23 cellular contexts compared by ENCODE assay signal in genomic region chr1:56655991-56656613, GRCh38. TPM values are rescaled to one million over a fixed set of nuclear protein-coding genes. Genes with fewer than 3 reads are reported as not detected.
DNase-seq lines count a peak whose midpoint lies in the region; ATAC-seq and TF ChIP-seq lines count a peak whose summit lies in the region.
"Had no signal": no experiment of that assay in that cellular context is flagged by ENCODE, and none has a peak within 500 bp of the region (broad histone marks: within the 10 kb centered on the region; RNA-seq: fewer than 3 reads in every experiment).

No MANE protein-coding gene starts in this region.

- WGBS in SK-N-SH (ENCODE audit: low lambda C conversion rate): 90% methylated on average over 1 of the region's 1 CpG
- 88 to 91% (median 90%) methylated on average over 1 of the region's 1 CpG for WGBS in psoas muscle, 3 donors

- H3K9me2 ChIP-seq in SK-N-SH: no peaks in the 10 kb centered on the region

- POLR2A ChIA-PET in SK-N-SH (lab: Yijun Ruan, JAX) (no interaction called here), HEK293 (lab: Yijun Ruan, JAX) (no interaction called here)

- H4K20me1 ChIP-seq in SK-N-SH (ENCODE audit: insufficient read depth): no peaks in the 10 kb centered on the region
- H4K20me1 ChIP-seq: BLaER1 treated with 17β-estradiol and CSF1 and Interleukin-3, amounts not matched to agents 10 nM and 100 nM had no signal

- H3K4me1 ChIP-seq in SK-N-SH (ENCODE audit: control insufficient read depth in 1 of 2, insufficient read depth in 2 of 2, low read depth in 1 of 2, low read length in 1 of 2) (no peaks in the 10 kb centered on the region; a peak in 1 of 4 replicates), left ventricle myocardium inferior (peaks cover 13% of the 10 kb centered on the region), HEK293 (ENCODE audit: control insufficient read depth, insufficient read depth, low read length) (no peaks in the 10 kb centered on the region), psoas muscle (peaks cover 5% of the 10 kb centered on the region)
- H3K4me1 ChIP-seq: A549; BE2C; BLaER1 treated with 17β-estradiol and CSF1 and Interleukin-3, amounts not matched to agents 10 nM and 100 nM; HAP-1 had no signal

- H3K27ac ChIP-seq in SK-N-SH (ENCODE audit: low read depth in 2 of 2, low read length in 1 of 2): no peak overlapping the region
- peak overlapping the region; percentile 77 for H3K27ac ChIP-seq in left ventricle myocardium inferior (replicated peaks)
- H3K27ac ChIP-seq in HEK293 (ENCODE audit: extremely low read depth, low read depth, low read length): no peak overlapping the region
- H3K27ac ChIP-seq in psoas muscle: peak overlapping the region; percentile 94
- H3K27ac ChIP-seq: A549; BLaER1 treated with 17β-estradiol and CSF1 and Interleukin-3, amounts not matched to agents 10 nM and 100 nM had no signal

- CTCF ChIA-PET in SK-N-SH (lab: Yijun Ruan, JAX): no interaction called here
- CTCF ChIA-PET in HEK293 (lab: Yijun Ruan, JAX): no interaction called here

- H2AFZ ChIP-seq in SK-N-SH (ENCODE audit: low read depth): no peak overlapping the region

- no peak overlapping the region for H3K4me2 ChIP-seq in SK-N-SH
- H3K4me2 ChIP-seq: A549; BLaER1 treated with 17β-estradiol and CSF1 and Interleukin-3, amounts not matched to agents 10 nM and 100 nM had no signal

- DNase-seq in SK-N-SH (no peak), left ventricle myocardium inferior (no peak), Right ventricle myocardium inferior (ENCODE audit: missing footprints) (no peak), psoas muscle (no peak), GM19238 (ENCODE audit: insufficient read length, low spot score) (no peak), DMS53 treated with DMSO at 0.1 percent for 48 hours (lab: John Stamatoyannopoulos, UW; ENCODE audit: unreplicated experiment) (no peak)
- DNase-seq: 8988T; ACHN; AML-193; BE2C; CD4-positive, alpha-beta T cell; CD8-positive, alpha-beta memory T cell; DMS 273 treated with DMSO at 0.1 percent for 48 hours; DMS79 treated with DMSO at 0.1 percent for 48 hours; GF-D8; GOT3 had no signal

- no peak for TF ChIP-seq RAD21 in SK-N-SH (IDR thresholded peaks at IDR 0.05; ENCODE audit: low read length)

- H3F3A ChIP-seq in SK-N-SH (replicated peaks; ENCODE audit: insufficient read depth): peaks cover 20% of the 10 kb centered on the region

- ATAC-seq in SK-N-SH treated with all-trans-retinoic acid at 6 μM for 48 hours (no peak), Right ventricle myocardium inferior (no peak), psoas muscle (no peak)
- ATAC-seq: A549 had no signal

- H3K27me3 ChIP-seq in SK-N-SH (ENCODE audit: insufficient read depth): no peaks in the 10 kb centered on the region
- no peaks in the 10 kb centered on the region for H3K27me3 ChIP-seq in left ventricle myocardium inferior (ENCODE audit: low read depth)
- no peaks in the 10 kb centered on the region for H3K27me3 ChIP-seq in psoas muscle (ENCODE audit: insufficient read depth in 3 of 3, low read length in 2 of 3)
- H3K27me3 ChIP-seq: BE2C; BLaER1 treated with 17β-estradiol and CSF1 and Interleukin-3, amounts not matched to agents 10 nM and 100 nM had no signal

- H3K9ac ChIP-seq in SK-N-SH: no peak overlapping the region
- H3K9ac ChIP-seq: BLaER1 treated with 17β-estradiol and CSF1 and Interleukin-3, amounts not matched to agents 10 nM and 100 nM had no signal

- H3K36me3 ChIP-seq in SK-N-SH (replicated peaks in 1 of 2; ENCODE audit: control insufficient read depth in 1 of 2, insufficient read depth in 2 of 2, low read length in 1 of 2) (peaks cover 0 to 12% of the 10 kb centered on the region in 2 experiments), left ventricle myocardium inferior (peaks cover 16% of the 10 kb centered on the region), HEK293 (ENCODE audit: control insufficient read depth in 2 of 2, insufficient read depth in 1 of 2, low read length in 2 of 2) (peaks cover 0 to 5% of the 10 kb centered on the region in 2 experiments), psoas muscle (ENCODE audit: insufficient read depth in 1 of 2, low read depth in 1 of 2) (no peaks in the 10 kb centered on the region)
- H3K36me3 ChIP-seq: BE2C had no signal

- H3K4me3 ChIP-seq in SK-N-SH (ENCODE audit: low read depth in 2 of 2, low read length in 1 of 2): no peak overlapping the region; a peak in 1 of 4 replicates
- H3K4me3 ChIP-seq in left ventricle myocardium inferior: no peak overlapping the region
- H3K4me3 ChIP-seq in HEK293 (ENCODE audit: low read depth, low read length): no peak overlapping the region
- no peak overlapping the region for H3K4me3 ChIP-seq in psoas muscle
- H3K4me3 ChIP-seq: A549; BLaER1 treated with 17β-estradiol and CSF1 and Interleukin-3, amounts not matched to agents 10 nM and 100 nM; HAP-1 had no signal

- TF ChIP-seq CTCF in SK-N-SH (IDR thresholded peaks at IDR 0.05) (no peak), left ventricle myocardium inferior (IDR thresholded peaks at IDR 0.05; ENCODE audit: borderline replicate concordance) (no peak), HEK293 (tag by site-specific recombination; IDR thresholded peaks at IDR 0.05) (no peak), psoas muscle (IDR thresholded peaks at IDR 0.05) (no peak)

- H3K79me2 ChIP-seq in SK-N-SH (ENCODE audit: insufficient read depth): 0 out of 2 replicates have a peak, but pooled peaks cover 6% of the 10 kb centered on the region

- H3K9me3 ChIP-seq in SK-N-SH (peaks cover 13% of the 10 kb centered on the region; the same call in 1 of the 2 replicates), left ventricle myocardium inferior (replicated peaks) (peaks cover 19% of the 10 kb centered on the region), HEK293 (ENCODE audit: control insufficient read depth, insufficient read depth, low read depth, low read length) (peaks cover 10% of the 10 kb centered on the region), psoas muscle (peaks cover 14% of the 10 kb centered on the region)
- H3K9me3 ChIP-seq: BE2C had no signal

- intact Hi-C loops in left ventricle myocardium inferior (cut with micrococcal nuclease) (no loop called here), Right ventricle myocardium inferior (cut with DNase I) (no loop called here), psoas muscle (cut with DNase I) (no loop called here)

- no peak for TF ChIP-seq EP300 in SK-N-SH (IDR thresholded peaks at IDR 0.05; ENCODE audit: borderline replicate concordance in 1 of 2, low read depth in 1 of 2, low read length in 1 of 2)

TF ChIP-seq in SK-N-SH treated with all-trans-retinoic acid at 6 μM for 48 hours, 23 proteins besides CTCF, POLR2A, EP300 and RAD21 (continues in another document):
- TF ChIP-seq ZFP30 (CRISPR knock-in tag; IDR thresholded peaks at IDR 0.05) (peak; percentile 99), SNAI2 (CRISPR knock-in tag; IDR thresholded peaks at IDR 0.05) (no peak), ZNF565 (CRISPR knock-in tag; conservative IDR thresholded peaks at IDR 0.05; ENCODE audit: low read depth) (no peak)

TF ChIP-seq in HEK293, 187 proteins besides CTCF, POLR2A, EP300 and RAD21 (continues in another document):
- TF ChIP-seq SCRT1 (tag by site-specific recombination; IDR thresholded peaks at IDR 0.05; ENCODE audit: borderline replicate concordance): no peak
- no peak for TF ChIP-seq ZNF529 (tag by site-specific recombination; IDR thresholded peaks at IDR 0.05; ENCODE audit: insufficient replicate concordance)
- peak; percentile 86 for TF ChIP-seq TRIM28 (IDR thresholded peaks at IDR 0.05; ENCODE audit: borderline replicate concordance, low read length)
- no peak for TF ChIP-seq ZEB2 (tag by site-specific recombination; IDR thresholded peaks at IDR 0.05)
- TF ChIP-seq SETDB1 (IDR thresholded peaks at IDR 0.05; ENCODE audit: insufficient read length, low read length): peak; percentile 97
- TF ChIP-seq ZNF133 (tag by site-specific recombination; IDR thresholded peaks at IDR 0.05): no peak
- 0 out of 2 replicates have a peak, but pooled peaks have one; percentile 35 for TF ChIP-seq ZNF610 (tag by site-specific recombination; IDR thresholded peaks at IDR 0.05; ENCODE audit: borderline replicate concordance)
- no peak for TF ChIP-seq ZNF37A (tag by site-specific recombination; IDR thresholded peaks at IDR 0.05)
- TF ChIP-seq ZNF280D (tag by site-specific recombination; IDR thresholded peaks at IDR 0.05): peak; percentile 11; the same call in 1 of the 2 replicates
- TF ChIP-seq ZNF580 (tag by site-specific recombination; IDR thresholded peaks at IDR 0.05): peak; percentile 63; the same call in 1 of the 2 replicates
- TF ChIP-seq ZNF626 (tag by site-specific recombination; IDR thresholded peaks at IDR 0.05): peak; percentile 39; the same call in 1 of the 2 replicates
- TF ChIP-seq EGR2 (tag by site-specific recombination; IDR thresholded peaks at IDR 0.05; ENCODE audit: low read depth): no peak

RNA-seq across cellular contexts. Expression of gene PRKAA2, which starts 11.0 kb away (rescaled TPM):
- polyA plus RNA-seq in SK-N-SH (2012; rRNA removed) (1.5 and 1.8 TPM in 2 replicates), psoas muscle (10 to 100 TPM in 2 of 3 donors, 1 to 10 TPM in 1; 2.1 to 15.5 (median 12.6) TPM)
- 1.8 and 2.1 TPM in 2 replicates for polyA plus RNA-seq in SK-N-SH (2012; cell fraction: cytosol; rRNA removed)
- 2.3 and 4.9 TPM in 2 replicates for polyA plus RNA-seq in SK-N-SH (2012; cell fraction: nucleus; rRNA removed)
- total RNA-seq in left ventricle myocardium inferior (112 TPM), Right ventricle myocardium inferior (77.9 TPM), psoas muscle (100 to 1,000 TPM in 1 of 4 donors, 10 to 100 TPM in 3; 48.4 to 101 (median 63.0) TPM)
- total RNA-seq: CD4-positive, alpha-beta T cell; CD8-positive, alpha-beta memory T cell; G401 had no signal
- polyA plus RNA-seq: CD14-positive monocyte; CD8-positive, alpha-beta memory T cell had no signal

Comparison
In these comparisons a context has a peak if more than half of its experiments do, and no peak if none do; other contexts are left out.
1. H3K27ac ChIP-seq: peak in left ventricle myocardium inferior (single experiment) and psoas muscle (single experiment); none in SK-N-SH (0 of 2) and HEK293 (single experiment).